Comparison of ENCODE assay signal across 8 cellular contexts in the genomic region with DNA sequence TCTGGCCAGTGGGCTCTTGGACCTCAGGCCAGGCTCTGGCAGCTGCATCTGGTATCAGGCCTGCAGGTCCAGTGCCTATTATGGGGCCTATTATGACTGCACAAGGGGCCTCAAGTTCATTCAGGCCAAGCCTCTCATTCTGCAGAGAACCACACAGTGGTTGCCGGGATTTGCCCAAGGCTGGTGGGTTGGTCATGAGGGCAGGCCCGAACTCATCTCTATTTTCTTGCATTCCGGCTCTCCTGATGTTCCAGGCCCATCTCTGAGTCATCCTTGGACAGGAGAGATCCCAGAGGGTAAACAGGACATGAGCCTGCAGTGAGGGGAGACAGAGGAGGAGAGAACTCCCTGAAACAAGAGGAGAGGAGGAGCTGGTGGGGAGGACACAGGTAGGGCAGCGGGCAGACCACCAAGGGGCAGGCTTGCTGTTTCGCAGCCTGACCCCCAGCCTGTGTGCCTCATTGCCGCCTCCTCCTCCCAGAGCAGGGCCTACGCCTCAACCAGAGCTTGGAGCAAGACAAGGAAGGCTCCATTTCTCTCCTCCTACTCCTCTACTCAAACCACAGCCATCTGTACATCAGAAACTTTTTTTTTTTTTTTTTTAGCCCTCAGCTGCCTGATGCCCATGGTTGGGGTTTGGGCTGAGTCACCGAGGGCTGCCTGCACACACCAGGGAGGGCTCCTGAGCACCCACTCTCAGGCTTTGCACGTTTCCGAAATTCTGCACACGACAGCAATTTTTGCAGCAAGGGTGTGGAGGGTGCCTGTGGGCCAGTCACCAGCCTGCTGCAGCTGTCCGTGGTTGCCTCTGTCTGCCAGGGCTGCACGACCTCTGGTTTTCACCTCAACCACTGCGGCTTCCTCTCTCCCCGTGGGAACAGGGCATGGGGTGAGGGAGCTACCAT. TPM values are rescaled to one million over a fixed set of nuclear protein-coding genes. Genes with fewer than 3 reads are reported as not detected.
DNase-seq lines count a peak whose midpoint lies in the region; ATAC-seq lines count a peak whose summit lies in the region.

No MANE protein-coding gene starts in this region.

- H3K4me3 ChIP-seq in Jurkat, Clone E6-1 (ENCODE audit: low read length) = peak overlapping the region; percentile 21; the same call in 1 of the 2 replicates

- peak overlapping the region; percentile 46 to 86 (median 73) for H3K4me3 Mint-ChIP-seq in immature natural killer cell
- no peak overlapping the region for H3K4me3 Mint-ChIP-seq in stimulated activated naive B cell treated with anti-CD40 and anti-IgM and Interleukin-4, amounts not matched to agents 10 μg/mL and 1 μg/mL and 100 μg/mL, for 72 hours

- H3K4me1 Mint-ChIP-seq in immature natural killer cell = peaks cover 61 to 69% of the 10 kb centered on the region in 2 donors
- peaks cover 17 to 35% of the 10 kb centered on the region in 2 donors for H3K4me1 Mint-ChIP-seq in stimulated activated naive B cell treated with anti-CD40 and anti-IgM and Interleukin-4, amounts not matched to agents 10 μg/mL and 1 μg/mL and 100 μg/mL, for 72 hours

- peak; percentile 33 to 37 for ATAC-seq in stimulated activated naive B cell treated with anti-CD40 and anti-IgM and Interleukin-4, amounts not matched to agents 10 μg/mL and 1 μg/mL and 100 μg/mL, for 72 hours (replicated peaks)
- no peak for ATAC-seq in left ventricle myocardium superior

- H3K36me3 Mint-ChIP-seq in immature natural killer cell = no peaks in the 10 kb centered on the region
- no peaks in the 10 kb centered on the region for H3K36me3 Mint-ChIP-seq in stimulated activated naive B cell treated with anti-CD40 and anti-IgM and Interleukin-4, amounts not matched to agents 10 μg/mL and 1 μg/mL and 100 μg/mL, for 72 hours

- DNase-seq in AG20443 (ENCODE audit: low spot score) = peak; percentile 39
- DNase-seq in Jurkat, Clone E6-1 (ENCODE audit: low read depth, low spot score) = peak; percentile 82
- DNase-seq in activated T-cell treated with anti-CD3 and anti-CD28 coated beads, Interleukin-2, amount 50 U/mL, for 48 hours = peak; percentile 76 to 78
- DNase-seq in immature natural killer cell = peak; percentile 90 to 93 (median 92)
- DNase-seq in stimulated activated naive B cell treated with anti-CD40 and anti-IgM and Interleukin-4, amounts not matched to agents 10 μg/mL and 1 μg/mL and 100 μg/mL, for 72 hours = peak; percentile 43
- DNase-seq in left ventricle myocardium superior = no peak
- DNase-seq in HuH-7.5 (ENCODE audit: low spot score) = no peak
- DNase-seq in GM19238 (ENCODE audit: insufficient read length, low spot score) = no peak

- intact Hi-C loops in left ventricle myocardium superior (cut with micrococcal nuclease) = no loop called here

- H3K27ac Mint-ChIP-seq in immature natural killer cell = peak overlapping the region; percentile 74 to 94 (median 90)
- H3K27ac Mint-ChIP-seq in stimulated activated naive B cell treated with anti-CD40 and anti-IgM and Interleukin-4, amounts not matched to agents 10 μg/mL and 1 μg/mL and 100 μg/mL, for 72 hours = peak overlapping the region; percentile 31

- H3K9me3 Mint-ChIP-seq in immature natural killer cell = no peaks in the 10 kb centered on the region
- no peaks in the 10 kb centered on the region for H3K9me3 Mint-ChIP-seq in stimulated activated naive B cell treated with anti-CD40 and anti-IgM and Interleukin-4, amounts not matched to agents 10 μg/mL and 1 μg/mL and 100 μg/mL, for 72 hours

- H3K27me3 Mint-ChIP-seq in immature natural killer cell (ENCODE audit: low read depth in 3 of 3) = peaks cover 16 to 24% (median 21%) of the 10 kb centered on the region in 3 donors
- peaks cover 11 to 16% of the 10 kb centered on the region in 2 donors for H3K27me3 Mint-ChIP-seq in stimulated activated naive B cell treated with anti-CD40 and anti-IgM and Interleukin-4, amounts not matched to agents 10 μg/mL and 1 μg/mL and 100 μg/mL, for 72 hours

RNA-seq across cellular contexts. Expression of a gene that starts 12.7 kb away (rescaled TPM):
- not detected for polyA plus RNA-seq in Jurkat, Clone E6-1 (2012; ENCODE audit: insufficient read depth, insufficient read length)
- polyA plus RNA-seq in immature natural killer cell = not detected
- not detected for total RNA-seq in left ventricle myocardium superior

Comparison
In these comparisons a context has a peak if more than half of its experiments do, and no peak if none do; other contexts are left out.
1. DNase-seq: peak in AG20443 (single experiment), Jurkat, Clone E6-1 (single experiment), activated T-cell treated with anti-CD3 and anti-CD28 coated beads, Interleukin-2, amount 50 U/mL, for 48 hours (2 of 2), immature natural killer cell (3 of 3) and stimulated activated naive B cell treated with anti-CD40 and anti-IgM and Interleukin-4, amounts not matched to agents 10 μg/mL and 1 μg/mL and 100 μg/mL, for 72 hours (single experiment); none in left ventricle myocardium superior (single experiment), HuH-7.5 (single experiment) and GM19238 (single experiment).
2. H3K4me3 Mint-ChIP-seq: peak in immature natural killer cell (5 of 5); none in stimulated activated naive B cell treated with anti-CD40 and anti-IgM and Interleukin-4, amounts not matched to agents 10 μg/mL and 1 μg/mL and 100 μg/mL, for 72 hours (0 of 2).